Comparison of ENCODE assay signal across 11 cellular contexts in the genomic region with DNA sequence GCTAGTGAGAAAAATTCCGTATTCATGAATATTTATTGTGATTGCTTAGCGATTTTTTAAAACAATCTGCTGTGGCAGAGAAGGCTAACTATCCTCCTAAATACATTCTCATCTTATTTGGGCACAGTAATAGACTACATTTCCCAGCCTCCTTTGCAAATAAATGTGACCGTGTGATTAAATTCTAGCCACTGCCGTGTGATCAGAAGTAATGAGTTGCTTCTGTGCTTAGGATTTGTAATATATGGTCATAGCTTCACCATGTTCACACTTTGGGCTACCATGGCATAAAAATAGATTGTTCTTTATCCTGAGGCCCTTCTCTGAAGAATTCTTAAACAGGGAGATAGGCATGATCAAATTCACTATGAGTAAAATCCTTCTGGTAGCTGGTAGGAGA.
A peak's percentile ranks its signal among the peaks of the same experiment; 100 is the strongest.
DNase-seq lines count a peak whose midpoint lies in the region; ATAC-seq and TF ChIP-seq lines count a peak whose summit lies in the region.
"Had no signal": no experiment of that assay in that cellular context is flagged by ENCODE, and none has a peak within 500 bp of the region (broad histone marks: within the 10 kb centered on the region; RNA-seq: fewer than 3 reads in every experiment).

No MANE protein-coding gene starts in this region.

- no TSS peak for BruUV-seq in MCF 10A (replicated peaks; lab: Mats Ljungman, UMichigan)

- H3K4me3 ChIP-seq in breast epithelium (no peak overlapping the region), fibroblast of villous mesenchyme (ENCODE audit: low read depth, low read length) (no peak overlapping the region)
- H3K4me3 ChIP-seq: left lung had no signal

- peak overlapping the region in 1 of 2 donors; percentile 0 for H3K27ac ChIP-seq in breast epithelium
- H3K27ac ChIP-seq: left lung had no signal

- no peak for TF ChIP-seq POLR2A in breast epithelium (IDR thresholded peaks at IDR 0.05)

- H3K4me1 ChIP-seq in breast epithelium = no peaks in the 10 kb centered on the region
- H3K4me1 ChIP-seq: left lung had no signal

- peak overlapping the region; percentile 99 for H3K27ac Mint-ChIP-seq in MCF 10A (ENCODE audit: low read depth, unreplicated experiment)
- no peak overlapping the region for H3K27ac Mint-ChIP-seq in WTC11
- no peak overlapping the region for H3K27ac Mint-ChIP-seq in activated T-helper 2 cell treated with anti-CD3 and anti-CD28 coated beads, Interferon-gamma antibody, Interleukin-2, Interleukin-4, amounts not matched to agents 10 μg/mL and 5 μg/mL and 100 μg/mL, durations not matched to agents 14 hours and 24 hours and 36 hours
- H3K27ac Mint-ChIP-seq: activated CD4-positive, alpha-beta memory T cell treated with anti-CD3 and anti-CD28 coated beads, Interleukin-2, amount 10 ng/mL, durations not matched to agents 7 days and 5 days had no signal

- peak; percentile 69 for ATAC-seq in WTC11

- H3K27me3 ChIP-seq in breast epithelium = no peaks in the 10 kb centered on the region
- H3K27me3 ChIP-seq: left lung had no signal

- H3K36me3 ChIP-seq in breast epithelium = no peaks in the 10 kb centered on the region
- H3K36me3 ChIP-seq: left lung had no signal

- H3K9me3 ChIP-seq in breast epithelium = peaks cover 0 to 5% of the 10 kb centered on the region in 2 donors
- H3K9me3 ChIP-seq: left lung had no signal

- CTCF ChIA-PET in MCF 10A (lab: Yijun Ruan, JAX) = interaction anchor here (0.7 to 1.3 kb wide), 3 partner anchors 61 to 566 kb away, joined by 3 to 5 read pairs (median 4); no protein-coding TSS in a partner anchor
- CTCF ChIA-PET in WTC11 (lab: Charles Lee) = no interaction called here

- H3K36me3 Mint-ChIP-seq in MCF 10A (ENCODE audit: insufficient read depth, unreplicated experiment) (peaks cover 5% of the 10 kb centered on the region), WTC11 (peaks cover 8% of the 10 kb centered on the region)
- H3K36me3 Mint-ChIP-seq in activated T-helper 2 cell treated with anti-CD3 and anti-CD28 coated beads, Interferon-gamma antibody, Interleukin-2, Interleukin-4, amounts not matched to agents 10 μg/mL and 5 μg/mL and 100 μg/mL, durations not matched to agents 14 hours and 24 hours and 36 hours (ENCODE audit: low read depth) = no peaks in the 10 kb centered on the region

- H3K9me3 Mint-ChIP-seq in MCF 10A (ENCODE audit: unreplicated experiment) (peaks cover 9% of the 10 kb centered on the region), WTC11 (peaks cover 40% of the 10 kb centered on the region)
- no peaks in the 10 kb centered on the region for H3K9me3 Mint-ChIP-seq in activated T-helper 2 cell treated with anti-CD3 and anti-CD28 coated beads, Interferon-gamma antibody, Interleukin-2, Interleukin-4, amounts not matched to agents 10 μg/mL and 5 μg/mL and 100 μg/mL, durations not matched to agents 14 hours and 24 hours and 36 hours
- H3K9me3 Mint-ChIP-seq: activated CD4-positive, alpha-beta memory T cell treated with anti-CD3 and anti-CD28 coated beads, Interleukin-2, amount 10 ng/mL, durations not matched to agents 7 days and 5 days had no signal

- intact Hi-C loops in MCF 10A (cut with micrococcal nuclease) = loop anchor here (5.0 kb wide), 2 partner anchors 60 to 80 kb away; no protein-coding TSS in a partner anchor
- intact Hi-C loops in breast epithelium (cut with DNase I; ENCODE audit: low total_unique reads) = no loop called here
- intact Hi-C loops in activated T-helper 2 cell treated with anti-CD3 and anti-CD28 coated beads, Interferon-gamma antibody, Interleukin-2, Interleukin-4, amounts not matched to agents 10 μg/mL and 5 μg/mL and 100 μg/mL, durations not matched to agents 14 hours and 24 hours and 36 hours (cut with micrococcal nuclease) = no loop called here

- H3K4me1 Mint-ChIP-seq in MCF 10A (ENCODE audit: insufficient read depth, unreplicated experiment) = peaks cover 27% of the 10 kb centered on the region
- H3K4me1 Mint-ChIP-seq in WTC11 = peaks cover 51% of the 10 kb centered on the region
- peaks cover 6% of the 10 kb centered on the region for H3K4me1 Mint-ChIP-seq in activated T-helper 2 cell treated with anti-CD3 and anti-CD28 coated beads, Interferon-gamma antibody, Interleukin-2, Interleukin-4, amounts not matched to agents 10 μg/mL and 5 μg/mL and 100 μg/mL, durations not matched to agents 14 hours and 24 hours and 36 hours (ENCODE audit: low read depth)

- H3K27me3 Mint-ChIP-seq in MCF 10A (ENCODE audit: insufficient read depth, unreplicated experiment) (no peaks in the 10 kb centered on the region), WTC11 (ENCODE audit: low read depth) (no peaks in the 10 kb centered on the region; the same call in 1 of the 2 replicates)
- peaks cover 13% of the 10 kb centered on the region for H3K27me3 Mint-ChIP-seq in activated T-helper 2 cell treated with anti-CD3 and anti-CD28 coated beads, Interferon-gamma antibody, Interleukin-2, Interleukin-4, amounts not matched to agents 10 μg/mL and 5 μg/mL and 100 μg/mL, durations not matched to agents 14 hours and 24 hours and 36 hours (ENCODE audit: low read depth)

- DNase-seq in MCF 10A (ENCODE audit: unreplicated experiment) (peak; percentile 31), breast epithelium (ENCODE audit: low spot score in 2 of 2) (no peak), WTC11 (ENCODE audit: low spot score) (no peak), fibroblast of villous mesenchyme (ENCODE audit: low read depth) (peak; percentile 17), stromal cell of bone marrow (ENCODE audit: low read depth) (peak; percentile 27), anterior cingulate cortex (lab: John Stamatoyannopoulos, UW) (no peak), mesenteric fat pad (ENCODE audit: low spot score) (no peak)
- DNase-seq in activated T-helper 2 cell treated with anti-CD3 and anti-CD28 coated beads, Interferon-gamma antibody, Interleukin-2, Interleukin-4, amounts not matched to agents 10 μg/mL and 5 μg/mL and 100 μg/mL, durations not matched to agents 14 hours and 24 hours and 36 hours (ENCODE audit: low spot score) = no peak
- DNase-seq: activated CD4-positive, alpha-beta memory T cell treated with anti-CD3 and anti-CD28 coated beads, Interleukin-2, amount 10 ng/mL, durations not matched to agents 7 days and 5 days; activated effector memory CD4-positive, alpha-beta T cell treated with anti-CD3 and anti-CD28 coated beads, Interleukin-2, amount 50 U/mL, for 16 hours; left lung had no signal

- POLR2A ChIA-PET in MCF 10A (lab: Yijun Ruan, JAX) (interaction anchor here (0.6 to 1.3 kb wide), 2 partner anchors 16 to 1543 kb away, joined by 3 read pairs; no protein-coding TSS in a partner anchor), WTC11 (lab: Charles Lee) (no interaction called here)

- TF ChIP-seq CTCF in MCF 10A (IDR thresholded peaks at IDR 0.05; ENCODE audit: unreplicated experiment) (no peak), breast epithelium (IDR thresholded peaks at IDR 0.05) (no peak), WTC11 (IDR thresholded peaks at IDR 0.05) (no peak), fibroblast of villous mesenchyme (IDR thresholded peaks at IDR 0.05; ENCODE audit: insufficient read depth, low read depth, low read length) (no peak)

- H3K4me3 Mint-ChIP-seq in MCF 10A (ENCODE audit: unreplicated experiment) (no peak overlapping the region), WTC11 (no peak overlapping the region)
- no peak overlapping the region for H3K4me3 Mint-ChIP-seq in activated T-helper 2 cell treated with anti-CD3 and anti-CD28 coated beads, Interferon-gamma antibody, Interleukin-2, Interleukin-4, amounts not matched to agents 10 μg/mL and 5 μg/mL and 100 μg/mL, durations not matched to agents 14 hours and 24 hours and 36 hours (ENCODE audit: low read depth)
- H3K4me3 Mint-ChIP-seq: activated CD4-positive, alpha-beta memory T cell treated with anti-CD3 and anti-CD28 coated beads, Interleukin-2, amount 10 ng/mL, durations not matched to agents 7 days and 5 days had no signal

TF ChIP-seq in WTC11, 78 proteins besides CTCF, POLR2A, EP300 and RAD21 (continues in another document):
- TF ChIP-seq, protein P1, sequence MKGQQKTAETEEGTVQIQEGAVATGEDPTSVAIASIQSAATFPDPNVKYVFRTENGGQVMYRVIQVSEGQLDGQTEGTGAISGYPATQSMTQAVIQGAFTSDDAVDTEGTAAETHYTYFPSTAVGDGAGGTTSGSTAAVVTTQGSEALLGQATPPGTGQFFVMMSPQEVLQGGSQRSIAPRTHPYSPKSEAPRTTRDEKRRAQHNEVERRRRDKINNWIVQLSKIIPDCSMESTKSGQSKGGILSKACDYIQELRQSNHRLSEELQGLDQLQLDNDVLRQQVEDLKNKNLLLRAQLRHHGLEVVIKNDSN (CRISPR knock-in tag; IDR thresholded peaks at IDR 0.05) = peak; percentile 76; the same call in 1 of the 2 replicates
- no peak for TF ChIP-seq EMX1 (CRISPR knock-in tag; IDR thresholded peaks at IDR 0.05)
- no peak for TF ChIP-seq MXD4 (CRISPR knock-in tag; IDR thresholded peaks at IDR 0.05; ENCODE audit: borderline replicate concordance)
- TF ChIP-seq SMAD4 (CRISPR knock-in tag; IDR thresholded peaks at IDR 0.05) = no peak
- TF ChIP-seq KAT7 (CRISPR knock-in tag; IDR thresholded peaks at IDR 0.05; ENCODE audit: borderline replicate concordance) = no peak
- no peak for TF ChIP-seq PRRX2 (CRISPR knock-in tag; IDR thresholded peaks at IDR 0.05)
- TF ChIP-seq HMGA2 (CRISPR knock-in tag; IDR thresholded peaks at IDR 0.05) = no peak
- no peak for TF ChIP-seq FOXP1 (CRISPR knock-in tag; IDR thresholded peaks at IDR 0.05; ENCODE audit: borderline replicate concordance)
- TF ChIP-seq, protein P2, sequence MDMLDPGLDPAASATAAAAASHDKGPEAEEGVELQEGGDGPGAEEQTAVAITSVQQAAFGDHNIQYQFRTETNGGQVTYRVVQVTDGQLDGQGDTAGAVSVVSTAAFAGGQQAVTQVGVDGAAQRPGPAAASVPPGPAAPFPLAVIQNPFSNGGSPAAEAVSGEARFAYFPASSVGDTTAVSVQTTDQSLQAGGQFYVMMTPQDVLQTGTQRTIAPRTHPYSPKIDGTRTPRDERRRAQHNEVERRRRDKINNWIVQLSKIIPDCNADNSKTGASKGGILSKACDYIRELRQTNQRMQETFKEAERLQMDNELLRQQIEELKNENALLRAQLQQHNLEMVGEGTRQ (CRISPR knock-in tag; IDR thresholded peaks at IDR 0.05) = peak; percentile 78

Comparison
In these comparisons a context has a peak if more than half of its experiments do, and no peak if none do; other contexts are left out.
1. DNase-seq: peak in MCF 10A (single experiment), fibroblast of villous mesenchyme (single experiment) and stromal cell of bone marrow (single experiment); none in breast epithelium (0 of 2), WTC11 (single experiment), anterior cingulate cortex (0 of 58), activated T-helper 2 cell treated with anti-CD3 and anti-CD28 coated beads, Interferon-gamma antibody, Interleukin-2, Interleukin-4, amounts not matched to agents 10 μg/mL and 5 μg/mL and 100 μg/mL, durations not matched to agents 14 hours and 24 hours and 36 hours (single experiment) and mesenteric fat pad (single experiment).